Comparison of ENCODE assay signal across 11 cellular contexts in genomic region chr13:112967666-112968379, GRCh38. TPM values are rescaled to one million over a fixed set of nuclear protein-coding genes. Genes with fewer than 3 reads are reported as not detected.
DNase-seq lines count a peak whose midpoint lies in the region; ATAC-seq, FAIRE-seq and TF ChIP-seq lines count a peak whose summit lies in the region.
"Had no signal": no experiment of that assay in that cellular context is flagged by ENCODE, and none has a peak within 500 bp of the region (broad histone marks: within the 10 kb centered on the region; RNA-seq: fewer than 3 reads in every experiment).

No MANE protein-coding gene starts in this region.

- H3K79me2 ChIP-seq in H1 (ENCODE audit: control insufficient read depth in 1 of 2, insufficient read depth in 2 of 2, low read length in 2 of 2): no peaks in the 10 kb centered on the region

- H4K5ac ChIP-seq in H1 (ENCODE audit: insufficient read length, low read depth, low read length): no peak overlapping the region

- no peak overlapping the region for H3K4ac ChIP-seq in H1 (replicated peaks; ENCODE audit: insufficient read length, low read depth, low read length)

- peaks cover 30% of the 10 kb centered on the region for H3K9me3 Mint-ChIP-seq in nephron progenitor cell

- peaks cover 69% of the 10 kb centered on the region for H3K27me3 Mint-ChIP-seq in nephron progenitor cell (ENCODE audit: low read depth, poor library complexity)

- H3K9ac ChIP-seq in H1 (replicated peaks in 1 of 4; ENCODE audit: extremely low read depth in 1 of 4, low read depth in 3 of 4, low read length in 3 of 4): no peak overlapping the region

- no peak overlapping the region for H2BK20ac ChIP-seq in H1 (ENCODE audit: low read length)

- peaks cover 31% of the 10 kb centered on the region for H3K4me1 Mint-ChIP-seq in nephron progenitor cell

- H3K4me3 Mint-ChIP-seq in nephron progenitor cell: peak overlapping the region; percentile 77

- H3K18ac ChIP-seq in H1 (ENCODE audit: extremely low read depth, low read length): no peak overlapping the region

- no peaks in the 10 kb centered on the region for H3K36me3 ChIP-seq in H1 (ENCODE audit: control insufficient read depth in 2 of 4, insufficient read depth in 4 of 4, low read length in 3 of 4)
- H3K36me3 ChIP-seq: SJCRH30 had no signal

- H3K79me1 ChIP-seq in H1 (ENCODE audit: low read depth, low read length): peaks cover 12% of the 10 kb centered on the region

- no peak overlapping the region for H2BK5ac ChIP-seq in H1 (ENCODE audit: low read depth, low read length)

- H2BK12ac ChIP-seq in H1 (ENCODE audit: low read depth, low read length): no peak overlapping the region

- H3K23ac ChIP-seq in H1 (ENCODE audit: insufficient read length): no peak overlapping the region

- H3K14ac ChIP-seq in H1 (ENCODE audit: insufficient read length): no peak overlapping the region

- H3K4me1 ChIP-seq in H1 (replicated peaks in 1 of 4; ENCODE audit: control insufficient read depth in 3 of 4, insufficient read depth in 4 of 4, low read length in 3 of 4): peaks cover 0 to 3% (median under 1%) of the 10 kb centered on the region in 4 experiments; a peak in 2 of 7 replicates

- peak overlapping the region; percentile 69 to 93 for H3K4me2 ChIP-seq in H1 (ENCODE audit: insufficient read depth in 1 of 2, low read depth in 2 of 2, low read length in 2 of 2)

- H3K23me2 ChIP-seq in H1 (ENCODE audit: low read depth, low read length): peaks cover 22% of the 10 kb centered on the region

- FAIRE-seq in H1 (lab: Jason Lieb, UNC): no peak
- FAIRE-seq: G401.6, K562 had no signal

- peaks cover 0 to 8% (median 4%) of the 10 kb centered on the region in 4 experiments; a peak in 4 of 7 replicates for H3K27me3 ChIP-seq in H1 (replicated peaks in 1 of 4; ENCODE audit: control insufficient read depth in 3 of 4, extremely low read depth in 1 of 4, insufficient read depth in 3 of 4, low read length in 3 of 4)

- H3K27ac ChIP-seq in C4-2B (peak overlapping the region; percentile 97), H1 (ENCODE audit: low read depth, low read length) (no peak overlapping the region)
- H3K27ac ChIP-seq: SJCRH30 had no signal

- H3K36me3 Mint-ChIP-seq in nephron progenitor cell (ENCODE audit: low read depth): peaks cover 4% of the 10 kb centered on the region

- TF ChIP-seq CTCF in C4-2B (conservative IDR thresholded peaks at IDR 0.05): no peak
- no peak for TF ChIP-seq CTCF in H1 (IDR thresholded peaks at IDR 0.05; ENCODE audit: control extremely low read depth in 1 of 3, insufficient read depth in 1 of 3, low read depth in 1 of 3, low read length in 3 of 3)
- TF ChIP-seq CTCF in nephron progenitor cell (IDR thresholded peaks at IDR 0.05): no peak

- peak overlapping the region; percentile 63 for H3K4me3 ChIP-seq in Jurkat, Clone E6-1 (ENCODE audit: low read length)
- peak overlapping the region; percentile 41 to 73 (median 44); a peak in 5 of 8 replicates for H3K4me3 ChIP-seq in H1 (ENCODE audit: extremely low read depth in 1 of 4, insufficient read depth in 2 of 4, low read depth in 3 of 4, low read length in 4 of 4)
- H3K4me3 ChIP-seq: K562 had no signal

- POLR2A ChIA-PET in H1 (lab: Charles Lee; ENCODE audit: partially characterized antibody): interaction anchor here (0.6 to 1.3 kb wide), 6 partner anchors 9 to 242 kb away, joined by 3 to 4 read pairs (median 3); partner anchors contain the start of gene PCID2

- ATAC-seq in GM18870 (IDR thresholded peaks at IDR 0.05; ENCODE audit: unreplicated experiment): no peak
- no peak for ATAC-seq in GM19351 (IDR thresholded peaks at IDR 0.05; ENCODE audit: unreplicated experiment)
- ATAC-seq: K562 had no signal

- H3K9me3 ChIP-seq in H1 (ENCODE audit: insufficient read depth in 2 of 2, low read depth in 1 of 2, low read length in 1 of 2): peaks cover 4% of the 10 kb centered on the region in 2 experiments; a peak in 3 of 4 replicates
- H3K9me3 ChIP-seq: SJCRH30 had no signal

- H4K91ac ChIP-seq in H1 (replicated peaks; ENCODE audit: insufficient read length, low read length): peak overlapping the region; percentile 25

- TF ChIP-seq EP300 in H1 (IDR thresholded peaks at IDR 0.05; ENCODE audit: borderline replicate concordance in 1 of 2, low read depth in 2 of 2, low read length in 2 of 2): no peak

- no peak overlapping the region for H2BK120ac ChIP-seq in H1 (replicated peaks; ENCODE audit: low read depth, low read length)

- no peak overlapping the region for H3K27ac Mint-ChIP-seq in nephron progenitor cell

- no peak overlapping the region for H2AK5ac ChIP-seq in H1 (ENCODE audit: low read depth, low read length)

- H3K56ac ChIP-seq in H1 (replicated peaks; ENCODE audit: insufficient read length, low read depth, low read length): no peak overlapping the region

- no peak for TF ChIP-seq RAD21 in H1 (IDR thresholded peaks at IDR 0.05 in 1 of 2, conservative IDR thresholded peaks at IDR 0.05 in 1 of 2; ENCODE audit: low read depth in 2 of 2, low read length in 2 of 2)

- TF ChIP-seq POLR2A in H1 (IDR thresholded peaks at IDR 0.05; ENCODE audit: control extremely low read depth in 1 of 2, low read depth in 2 of 2, low read length in 2 of 2): no peak

- peaks cover 3 to 20% of the 10 kb centered on the region in 2 experiments for H4K20me1 ChIP-seq in H1 (replicated peaks in 1 of 2; ENCODE audit: control insufficient read depth in 1 of 2, insufficient read depth in 2 of 2, low read length in 2 of 2)

- DNase-seq in Jurkat, Clone E6-1 (ENCODE audit: low read depth, low spot score): peak; percentile 30
- no peak for DNase-seq in H1 (ENCODE audit: low read depth in 1 of 2, low spot score in 2 of 2)
- DNase-seq in nephron progenitor cell: no peak
- no peak for DNase-seq in NOMO-1 (lab: John Stamatoyannopoulos, UW; ENCODE audit: unreplicated experiment in 2 of 2)
- no peak for DNase-seq in NCI-H2227 (lab: John Stamatoyannopoulos, UW; ENCODE audit: unreplicated experiment)
- DNase-seq: SJCRH30 had no signal

- WGBS in H1 (ENCODE audit: extremely low coverage in 1 of 2, insufficient coverage in 1 of 2, insufficient read length in 1 of 2, insufficient replicate concordance in 2 of 2, low coverage in 1 of 2, low lambda C conversion rate in 2 of 2, missing lambda C conversion rate in 1 of 2), 2 experiments: 84% methylated on average over 23 of the region's 23 CpGs; no CpG with 5 or more reads in 1 of the 2 experiments

- CTCF ChIA-PET in H1 (lab: Charles Lee; ENCODE audit: partially characterized antibody): interaction anchor here (0.6 to 2.2 kb wide), 10 partner anchors 11 to 123 kb away, joined by 3 to 11 read pairs (median 4); no protein-coding TSS in a partner anchor

- H2AFZ ChIP-seq in H1 (ENCODE audit: low read length): no peak overlapping the region

- no peak overlapping the region for H2BK15ac ChIP-seq in H1 (ENCODE audit: low read length)

- no peak overlapping the region for H4K8ac ChIP-seq in H1 (ENCODE audit: extremely low read depth, insufficient read depth, low read length)

TF ChIP-seq in H1, 55 proteins besides CTCF, POLR2A, EP300 and RAD21:
- TF ChIP-seq NRF1 (IDR thresholded peaks at IDR 0.05; ENCODE audit: low read depth, low read length): no peak
- 0 out of 2 replicates have a peak, but pooled peaks have one; percentile 1 for TF ChIP-seq SUZ12 (IDR thresholded peaks at IDR 0.05; ENCODE audit: low read length)

RNA-seq across cellular contexts. Expression of gene MCF2L, which starts 1.2 kb away (rescaled TPM):
- polyA plus RNA-seq in Jurkat, Clone E6-1 (2012; ENCODE audit: insufficient read depth, insufficient read length): 3.3 TPM
- total RNA-seq in H1 (2021; fragmentation: NEBNext Ultra II Directional; extraction: Animal tissue kit (Norgen Biotek cat#: 25700)): 22.9 and 24.4 TPM in 2 replicates
- polyA plus RNA-seq in H1 (2011; rRNA removed): 10.1 and 15.9 TPM in 2 replicates
- 13.8 TPM for polyA plus RNA-seq in H1 (2011; cell fraction: cytosol; rRNA removed)
- polyA plus RNA-seq in H1 (2011; cell fraction: nucleus; rRNA removed): 82.6 TPM
- polyA plus RNA-seq in H1 (2012, experiment 1 of 2): 16.2 to 22.1 TPM (median 19.9 TPM) in 4 replicates
- polyA plus RNA-seq in H1 (2012, experiment 2 of 2): 10.5 TPM
- 10.9 TPM for polyA plus RNA-seq in H1 (2013, experiment 1 of 2)
- 11.8 TPM for polyA plus RNA-seq in H1 (2013, experiment 2 of 2)
- 16.6 and 19.1 TPM in 2 replicates for polyA minus RNA-seq in H1 (2011; rRNA and poly(A)+ RNA removed)
- polyA minus RNA-seq in H1 (2011; cell fraction: cytosol; rRNA and poly(A)+ RNA removed): 18.4 TPM
- polyA minus RNA-seq in H1 (2011; cell fraction: nucleus; rRNA and poly(A)+ RNA removed): 40.8 TPM
